ENCODE assay signal across 8 cellular contexts in the genomic region with DNA sequence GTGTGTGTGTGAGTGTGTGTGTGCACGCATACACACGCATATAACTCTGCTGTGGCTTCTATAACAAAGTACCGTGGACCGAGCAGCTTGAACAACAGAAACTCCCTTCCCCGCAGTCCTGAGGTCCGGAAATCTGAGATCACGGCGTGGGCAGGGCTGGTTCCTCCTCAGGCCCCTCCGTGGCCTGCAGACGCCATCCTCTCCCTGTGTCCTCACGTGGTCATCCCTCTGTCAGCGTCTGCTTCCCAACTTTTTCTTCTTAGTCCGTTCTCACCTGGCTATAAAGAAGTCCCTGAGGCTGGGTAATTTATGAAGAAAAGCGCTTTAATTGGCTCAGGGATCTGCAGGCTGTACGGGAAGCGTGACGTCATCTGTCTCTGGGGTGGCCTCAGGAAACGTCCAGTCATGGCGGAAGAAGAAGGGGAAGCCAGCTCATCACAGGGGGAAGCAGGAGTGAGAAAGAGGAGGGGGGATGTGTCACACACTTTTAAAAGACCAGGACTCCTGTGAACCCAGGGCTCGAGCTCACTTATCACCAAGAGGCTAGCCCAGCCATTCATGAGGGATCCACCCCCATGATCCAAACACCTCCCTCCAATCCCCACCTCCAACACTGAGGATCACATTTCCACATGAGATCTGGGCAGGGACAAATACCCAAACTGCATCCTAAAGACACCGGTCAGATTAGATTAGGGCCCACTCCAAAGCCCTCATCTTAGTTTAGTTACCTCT.
DNase-seq lines count a peak whose midpoint lies in the region; ATAC-seq, FAIRE-seq and TF ChIP-seq lines count a peak whose summit lies in the region.
"Had no signal": no experiment of that assay in that cellular context is flagged by ENCODE, and none has a peak within 500 bp of the region (broad histone marks: within the 10 kb centered on the region; RNA-seq: fewer than 3 reads in every experiment).

No MANE protein-coding gene starts in this region.

- no peaks in the 10 kb centered on the region for H3K79me2 ChIP-seq in HepG2 (ENCODE audit: insufficient read depth, low read length)

- POLR2A ChIA-PET in HepG2 (lab: Yijun Ruan, JAX): no interaction called here

- ATAC-seq in GM19025 (IDR thresholded peaks at IDR 0.05; ENCODE audit: low read depth, unreplicated experiment) (peak; percentile 29), HG03159 (IDR thresholded peaks at IDR 0.05; ENCODE audit: unreplicated experiment) (peak; percentile 43), HepG2 (no peak)

- no peaks in the 10 kb centered on the region for H4K20me1 ChIP-seq in HepG2 (ENCODE audit: insufficient read depth, low read length)

- CTCF ChIA-PET in HepG2 (lab: Yijun Ruan, JAX; ENCODE audit: low intra/inter-chr PET ratio, low total read pairs): no interaction called here

- no peaks in the 10 kb centered on the region for H3K9me3 ChIP-seq in HepG2 (ENCODE audit: low read length)
- H3K9me3 ChIP-seq: pancreas had no signal

- no peak overlapping the region for H3K27ac ChIP-seq in HepG2 (ENCODE audit: extremely low read length, insufficient read depth, low read length)

- no peak for TF ChIP-seq POLR2A in HepG2 (IDR thresholded peaks at IDR 0.05; ENCODE audit: insufficient read depth in 1 of 2, low read depth in 2 of 2, low read length in 2 of 2)

- no TSS peak for BruUV-seq in HepG2 (replicated peaks; lab: Mats Ljungman, UMichigan)

- no peak for TF ChIP-seq RAD21 in HepG2 (CRISPR knock-in tag; IDR thresholded peaks at IDR 0.05)

- H2AFZ ChIP-seq in HepG2 (ENCODE audit: low read length): no peak overlapping the region

- no peaks in the 10 kb centered on the region for H3K4me1 ChIP-seq in HepG2 (ENCODE audit: insufficient read depth, low read length)

- intact Hi-C loops in HepG2 (cut with micrococcal nuclease; ENCODE audit: unreplicated experiment): no loop called here

- no peak for TF ChIP-seq CTCF in HepG2 (CRISPR knock-in tag; IDR thresholded peaks at IDR 0.05)

- peaks cover 0 to 20% of the 10 kb centered on the region in 2 experiments; a peak in 3 of 5 replicates for H3K27me3 ChIP-seq in HepG2 (ENCODE audit: control insufficient read depth in 1 of 2, insufficient read depth in 2 of 2, low read length in 2 of 2)
- H3K27me3 ChIP-seq: pancreas had no signal

- in situ Hi-C loops in HepG2 (cut with HindIII; ENCODE audit: extremely low pct_ligation_motif_present, low pct_unique_long_range_greater_than_20kb): no loop called here

- H3K9ac ChIP-seq in HepG2 (ENCODE audit: insufficient read depth, low read depth, low read length): no peak overlapping the region

- no peak overlapping the region for H3K4me2 ChIP-seq in HepG2 (ENCODE audit: low read depth, low read length)

- DNase-seq in T-helper 2 cell (peak in 4 of 5 experiments; percentile 43 to 95 (median 56)), astrocyte of the hippocampus (ENCODE audit: low read depth, low spot score) (peak; percentile 87), HepG2 (ENCODE audit: low spot score) (no peak), NCI-H2029 treated with DMSO at 0.1 percent for 48 hours (lab: John Stamatoyannopoulos, UW) (no peak)
- DNase-seq in stimulated activated CD4-positive, alpha-beta T cell treated with anti-CD3 and anti-CD28 coated beads, TNF-alpha, amount 100 ng/mL, for 48 hours (ENCODE audit: low read depth in 3 of 3): peak; percentile 65 to 75 (median 71)

- no peaks in the 10 kb centered on the region for H3K36me3 ChIP-seq in HepG2 (replicated peaks in 1 of 2; ENCODE audit: control insufficient read depth in 1 of 2, insufficient read depth in 2 of 2, low read length in 2 of 2)
- H3K36me3 ChIP-seq: pancreas had no signal

- WGBS in HepG2 (ENCODE audit: low lambda C conversion rate): 42% methylated on average over 21 of the region's 21 CpGs

- FAIRE-seq in HepG2 (lab: Jason Lieb, UNC): no peak
- FAIRE-seq: pancreas had no signal

- no peak overlapping the region for H3K4me3 ChIP-seq in HepG2 (replicated peaks in 1 of 3; ENCODE audit: insufficient read depth in 1 of 3, low read depth in 2 of 3, low read length in 3 of 3)

- TF ChIP-seq EP300 in HepG2 (IDR thresholded peaks at IDR 0.05; ENCODE audit: low read depth in 2 of 2, low read length in 2 of 2): no peak
- TF ChIP-seq EP300 in HepG2 (CRISPR knock-in tag; IDR thresholded peaks at IDR 0.05; ENCODE audit: borderline replicate concordance): no peak

TF ChIP-seq in HepG2, 621 proteins besides CTCF, POLR2A, EP300 and RAD21:
- TF ChIP-seq ZBTB21 (CRISPR knock-in tag; IDR thresholded peaks at IDR 0.05): no peak
- TF ChIP-seq ATF7 (IDR thresholded peaks at IDR 0.05): peak; percentile 71; the same call in 1 of the 2 replicates
- no peak for TF ChIP-seq ATF7 (CRISPR knock-in tag; IDR thresholded peaks at IDR 0.05)
- peak; percentile 88 for TF ChIP-seq RFX5 (IDR thresholded peaks at IDR 0.05; ENCODE audit: low read depth, low read length)
- peak; percentile 89 for TF ChIP-seq CREB1 (IDR thresholded peaks at IDR 0.05)
- TF ChIP-seq CREB1 (CRISPR knock-in tag; IDR thresholded peaks at IDR 0.05): no peak

Comparison
In these comparisons a context has a peak if more than half of its experiments do, and no peak if none do; other contexts are left out.
1. DNase-seq: peak in T-helper 2 cell (4 of 5), astrocyte of the hippocampus (single experiment) and stimulated activated CD4-positive, alpha-beta T cell treated with anti-CD3 and anti-CD28 coated beads, TNF-alpha, amount 100 ng/mL, for 48 hours (3 of 3); none in HepG2 (single experiment) and NCI-H2029 treated with DMSO at 0.1 percent for 48 hours (single experiment).